Comparison of ENCODE assay signal across 9 cellular contexts in the genomic region with DNA sequence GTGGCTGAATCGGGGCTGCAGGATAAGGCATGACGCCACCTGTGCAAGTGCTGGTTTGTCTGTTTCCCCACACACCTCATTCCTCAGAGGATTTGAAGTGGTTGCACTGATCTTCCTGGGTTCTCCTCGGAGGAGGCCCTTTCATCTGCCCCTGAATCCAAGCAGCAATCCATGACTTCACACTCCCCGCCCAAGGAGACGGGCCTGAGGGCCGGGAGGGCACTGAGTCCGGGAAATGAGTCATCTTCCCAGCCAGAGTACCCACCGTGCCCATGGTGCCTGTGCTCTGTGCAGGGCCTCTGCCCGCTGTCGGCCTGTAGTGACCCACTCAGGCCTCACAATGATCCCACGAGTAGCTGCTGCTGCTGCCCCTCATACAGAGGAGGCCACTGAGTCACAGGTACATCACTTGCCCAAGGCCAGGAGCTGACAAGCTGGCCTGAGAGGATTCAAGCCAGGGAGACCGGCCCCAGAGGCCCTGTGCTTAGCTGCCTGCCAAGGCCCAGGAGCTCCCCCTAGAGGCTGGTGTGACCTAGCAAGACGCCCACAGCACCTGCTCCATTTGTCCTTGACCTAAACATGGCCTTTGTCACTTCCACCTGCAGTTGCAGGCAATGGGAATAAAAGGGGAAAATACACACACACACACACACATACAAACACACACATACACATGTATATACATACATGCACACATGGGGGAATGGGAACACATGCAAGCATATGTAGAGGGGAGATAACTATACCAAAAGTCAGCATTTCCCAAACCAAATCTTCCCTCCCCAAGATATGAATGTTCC.
DNase-seq lines count a peak whose midpoint lies in the region; ATAC-seq, FAIRE-seq and TF ChIP-seq lines count a peak whose summit lies in the region.
"Had no signal": no experiment of that assay in that cellular context is flagged by ENCODE, and none has a peak within 500 bp of the region (broad histone marks: within the 10 kb centered on the region; RNA-seq: fewer than 3 reads in every experiment).

No MANE protein-coding gene starts in this region.

- H3K27ac Mint-ChIP-seq in endodermal cell (no peak overlapping the region), nephron progenitor cell (no peak overlapping the region)

- H3K4me1 Mint-ChIP-seq in endodermal cell (peaks cover 4% of the 10 kb centered on the region), nephron progenitor cell (peaks cover 55% of the 10 kb centered on the region)
- H3K4me1 Mint-ChIP-seq: naive B cell had no signal

- no peak overlapping the region for H3K4me3 Mint-ChIP-seq in endodermal cell
- no peak overlapping the region for H3K4me3 Mint-ChIP-seq in nephron progenitor cell
- H3K4me3 Mint-ChIP-seq: naive B cell had no signal

- H3K9me3 ChIP-seq in SJCRH30 (replicated peaks) (no peaks in the 10 kb centered on the region), endodermal cell (ENCODE audit: control insufficient read depth, low read length) (peaks cover 28% of the 10 kb centered on the region)

- WGBS in endodermal cell (ENCODE audit: insufficient coverage in 1 of 2, insufficient read length in 1 of 2), 2 experiments: 83 to 87% methylated on average over 10 to 13 of the region's 13 CpGs

- H3K36me3 Mint-ChIP-seq in endodermal cell (ENCODE audit: low read depth) (peaks cover 9% of the 10 kb centered on the region), nephron progenitor cell (ENCODE audit: low read depth) (peaks cover 46% of the 10 kb centered on the region)

- ATAC-seq in HG03521 (IDR thresholded peaks at IDR 0.05; ENCODE audit: unreplicated experiment) (no peak), GM21515 (IDR thresholded peaks at IDR 0.05; ENCODE audit: unreplicated experiment) (no peak)

- H3K27ac ChIP-seq in SJCRH30 (no peak overlapping the region), endodermal cell (ENCODE audit: low read depth, low read length) (no peak overlapping the region)

- H3K36me3 ChIP-seq in SJCRH30: no peaks in the 10 kb centered on the region
- no peaks in the 10 kb centered on the region for H3K36me3 ChIP-seq in endodermal cell (ENCODE audit: control insufficient read depth, insufficient read depth, low read length)

- H3K4me3 ChIP-seq in SJCRH30 (no peak overlapping the region), endodermal cell (ENCODE audit: low read length) (no peak overlapping the region)

- peak; percentile 30 for FAIRE-seq in H54 (lab: Jason Lieb, UNC)

- H3K4me1 ChIP-seq in SJCRH30 (0 out of 2 replicates have a peak, but pooled peaks cover 2% of the 10 kb centered on the region), endodermal cell (ENCODE audit: control insufficient read depth, insufficient read depth, low read length) (no peaks in the 10 kb centered on the region)

- peaks cover 34% of the 10 kb centered on the region for H3K9me3 Mint-ChIP-seq in endodermal cell
- H3K9me3 Mint-ChIP-seq in nephron progenitor cell: peaks cover 66% of the 10 kb centered on the region

- TF ChIP-seq POLR2A in H54 (IDR thresholded peaks at IDR 0.05; ENCODE audit: low read depth, low read length): no peak

- TF ChIP-seq CTCF in endodermal cell (conservative IDR thresholded peaks at IDR 0.05) (peak; percentile 92), nephron progenitor cell (IDR thresholded peaks at IDR 0.05) (peak; percentile 62)

- DNase-seq in COR-L47 (lab: John Stamatoyannopoulos, UW) (peak; percentile 20), H54 (ENCODE audit: insufficient read length, low spot score) (peak; percentile 75), SJCRH30 (peak; percentile 78 to 79), endodermal cell (peak; percentile 95), nephron progenitor cell (peak; percentile 67), middle frontal gyrus (ENCODE audit: extremely low spot score, low spot score) (no peak)
- DNase-seq: naive B cell had no signal

- H3K27me3 ChIP-seq in SJCRH30: no peaks in the 10 kb centered on the region
- H3K27me3 ChIP-seq in endodermal cell (ENCODE audit: control insufficient read depth, insufficient read depth, low read length, poor library complexity, severe bottlenecking): no peaks in the 10 kb centered on the region

- no peak overlapping the region for H3K9ac ChIP-seq in endodermal cell (ENCODE audit: extremely low read depth, low read length, poor library complexity, severe bottlenecking)

- H3K27me3 Mint-ChIP-seq in endodermal cell (ENCODE audit: insufficient read depth): no peaks in the 10 kb centered on the region
- peaks cover 13% of the 10 kb centered on the region for H3K27me3 Mint-ChIP-seq in nephron progenitor cell (ENCODE audit: low read depth, poor library complexity)
